9 cellular contexts compared by ENCODE assay signal in genomic region chr1:235050911-235051360, GRCh38.
DNase-seq lines count a peak whose midpoint lies in the region; FAIRE-seq and TF ChIP-seq lines count a peak whose summit lies in the region.
"Had no signal": no experiment of that assay in that cellular context is flagged by ENCODE, and none has a peak within 500 bp of the region (broad histone marks: within the 10 kb centered on the region; RNA-seq: fewer than 3 reads in every experiment).

No MANE protein-coding gene starts in this region.

- FAIRE-seq in GM12892 (lab: Jason Lieb, UNC), result peak; percentile 33

- no peak overlapping the region for H3K4me2 ChIP-seq in neural progenitor cell

- H3K9me3 ChIP-seq in neural progenitor cell (ENCODE audit: low read depth), result no peaks in the 10 kb centered on the region
- H3K9me3 ChIP-seq: HAP-1 had no signal

- in situ Hi-C loops in astrocyte of the spinal cord (cut with HindIII; ENCODE audit: low sequenced_read_pairs), result no loop called here

- peaks cover 37% of the 10 kb centered on the region for H3K4me1 Mint-ChIP-seq in neural progenitor cell

- H3K27me3 Mint-ChIP-seq in neural progenitor cell (ENCODE audit: insufficient read depth, low read depth), result peaks cover 7% of the 10 kb centered on the region

- TF ChIP-seq CTCF in astrocyte of the spinal cord (IDR thresholded peaks at IDR 0.05; ENCODE audit: low read depth, low read length) (no peak), neural progenitor cell (IDR thresholded peaks at IDR 0.05) (no peak)

- H3K36me3 ChIP-seq in neural progenitor cell, result no peaks in the 10 kb centered on the region
- H3K36me3 ChIP-seq: HAP-1 had no signal

- H4K20me1 ChIP-seq in neural progenitor cell (ENCODE audit: low read depth), result no peaks in the 10 kb centered on the region

- no peak for TF ChIP-seq POLR2A in GM12892 (IDR thresholded peaks at IDR 0.05; ENCODE audit: low read depth, low read length)

- peak overlapping the region; percentile 84 for H3K27ac Mint-ChIP-seq in neural progenitor cell

- no peak for DNase-seq in GM12892 (ENCODE audit: insufficient read length)
- peak; percentile 25 for DNase-seq in GOT3 (lab: John Stamatoyannopoulos, UW)
- peak; percentile 56 for DNase-seq in astrocyte of the spinal cord (ENCODE audit: low read depth, low spot score)
- DNase-seq in neural progenitor cell (ENCODE audit: low spot score), result no peak
- DNase-seq in NCI-H128 (lab: John Stamatoyannopoulos, UW; ENCODE audit: unreplicated experiment), result no peak
- no peak for DNase-seq in NCI-H526 treated with DMSO at 0.1 percent for 48 hours (lab: John Stamatoyannopoulos, UW)
- no peak for DNase-seq in retina
- no peak for DNase-seq in activated CD4-positive, CD25-positive, alpha-beta regulatory T cell (lab: John Stamatoyannopoulos, UW)

- H3K4me3 Mint-ChIP-seq in neural progenitor cell, result no peak overlapping the region

- peaks cover 6% of the 10 kb centered on the region for H3K4me1 ChIP-seq in neural progenitor cell
- H3K4me1 ChIP-seq: HAP-1 had no signal

- H3F3A ChIP-seq in neural progenitor cell (ENCODE audit: low read depth), result no peaks in the 10 kb centered on the region

- no peak overlapping the region for H2AFZ ChIP-seq in neural progenitor cell (replicated peaks)

- H3K27ac ChIP-seq in neural progenitor cell, result no peak overlapping the region

- peaks cover 4% of the 10 kb centered on the region for H3K9me3 Mint-ChIP-seq in neural progenitor cell

- H3K79me2 ChIP-seq in neural progenitor cell (ENCODE audit: low read depth), result no peaks in the 10 kb centered on the region

- no peaks in the 10 kb centered on the region for H3K27me3 ChIP-seq in neural progenitor cell

- H3K9ac ChIP-seq in neural progenitor cell, result no peak overlapping the region

- no peaks in the 10 kb centered on the region for H3K36me3 Mint-ChIP-seq in neural progenitor cell

- H3K4me3 ChIP-seq in astrocyte of the spinal cord (ENCODE audit: low read depth, low read length), result no peak overlapping the region
- H3K4me3 ChIP-seq in neural progenitor cell, result no peak overlapping the region
- H3K4me3 ChIP-seq: HAP-1 had no signal

Comparison
In these comparisons a context has a peak if more than half of its experiments do, and no peak if none do; other contexts are left out.
1. DNase-seq: peak in GOT3 (single experiment) and astrocyte of the spinal cord (single experiment); none in GM12892 (single experiment), neural progenitor cell (single experiment), NCI-H128 (single experiment), NCI-H526 treated with DMSO at 0.1 percent for 48 hours (single experiment), retina (single experiment) and activated CD4-positive, CD25-positive, alpha-beta regulatory T cell (0 of 4).